Comparison of ENCODE assay signal across 12 cellular contexts in the genomic region with DNA sequence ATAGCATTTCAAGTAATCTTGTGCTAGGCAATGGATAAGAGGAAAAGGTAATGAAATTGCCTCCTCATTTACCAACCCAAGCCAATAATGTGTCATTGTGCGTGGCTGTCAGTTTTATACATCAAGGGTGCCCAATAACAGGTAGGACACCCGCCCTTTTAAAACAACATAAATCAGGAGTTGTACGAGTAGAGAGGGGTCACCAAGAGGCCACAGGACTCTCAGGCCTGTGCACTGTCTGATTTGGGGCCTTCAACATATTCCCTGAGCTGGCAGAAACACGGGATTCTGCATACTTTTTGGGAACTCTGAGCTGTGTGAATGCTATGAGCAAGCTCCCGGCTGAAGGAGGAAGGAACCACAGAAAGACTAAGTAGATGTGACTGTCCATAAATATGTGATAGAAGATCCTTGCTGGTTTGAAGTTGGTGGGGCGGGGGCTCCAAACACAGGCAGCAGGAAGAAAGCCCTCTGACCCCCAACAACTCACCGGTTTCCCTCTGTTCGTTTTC.
DNase-seq lines count a peak whose midpoint lies in the region; ATAC-seq and TF ChIP-seq lines count a peak whose summit lies in the region.
"Had no signal": no experiment of that assay in that cellular context is flagged by ENCODE, and none has a peak within 500 bp of the region (broad histone marks: within the 10 kb centered on the region; RNA-seq: fewer than 3 reads in every experiment).

No MANE protein-coding gene starts in this region.

- peaks cover 83% of the 10 kb centered on the region for H3K4me1 ChIP-seq in KMS-11 (ENCODE audit: low read depth, poor library complexity, severe bottlenecking)

- H3K4me3 ChIP-seq in KMS-11 (IDR thresholded peaks at IDR 0.05; ENCODE audit: insufficient read depth, low read depth, low read length): no peak overlapping the region
- H3K4me3 ChIP-seq in foreskin fibroblast (ENCODE audit: low read depth in 1 of 2, low read length in 2 of 2): no peak overlapping the region
- H3K4me3 ChIP-seq: body of pancreas had no signal

- ATAC-seq in activated T-cell treated with anti-CD3 and anti-CD28 coated beads, Interleukin-2, amount 50 U/mL, for 4 hours: no peak
- ATAC-seq in HG02870 (IDR thresholded peaks at IDR 0.05; ENCODE audit: unreplicated experiment): no peak
- ATAC-seq in HG03342 (IDR thresholded peaks at IDR 0.05; ENCODE audit: unreplicated experiment): no peak

- H3K79me2 ChIP-seq in KMS-11 (ENCODE audit: insufficient read depth, low read depth): no peaks in the 10 kb centered on the region

- TF ChIP-seq CTCF in KMS-11 (conservative IDR thresholded peaks at IDR 0.05; ENCODE audit: low read depth, low read length) (no peak), foreskin fibroblast (IDR thresholded peaks at IDR 0.05; ENCODE audit: low read depth, low read length) (no peak), osteocyte (IDR thresholded peaks at IDR 0.05) (no peak)

- peak overlapping the region; percentile 98 for H3K27ac Mint-ChIP-seq in osteocyte (ENCODE audit: unreplicated experiment)
- H3K27ac Mint-ChIP-seq: activated B cell treated with CpG ODN at 0.5 μM for 24 hours; activated T-cell treated with anti-CD3 and anti-CD28 coated beads, Interleukin-2, amount 50 U/mL, for 24 hours had no signal

- peaks cover 48% of the 10 kb centered on the region for H3K4me1 Mint-ChIP-seq in osteocyte (ENCODE audit: unreplicated experiment)
- peaks cover 14% of the 10 kb centered on the region for H3K4me1 Mint-ChIP-seq in activated T-cell treated with anti-CD3 and anti-CD28 coated beads, Interleukin-2, amount 50 U/mL, for 4 hours (ENCODE audit: low read depth)

- peak; percentile 45 for DNase-seq in AG08395 (ENCODE audit: low spot score)
- DNase-seq in foreskin fibroblast: peak; percentile 46 to 66
- no peak for DNase-seq in osteocyte (ENCODE audit: extremely low spot score, unreplicated experiment)
- DNase-seq in activated T-cell treated with anti-CD3 and anti-CD28 coated beads, Interleukin-2, amount 50 U/mL, for 4 hours: no peak
- no peak for DNase-seq in activated CD4-positive, alpha-beta T cell treated with anti-CD3 and anti-CD28 coated beads, Interleukin-2, amount 50 U/mL, for 48 hours
- DNase-seq: activated B cell treated with CpG ODN at 0.5 μM for 24 hours; activated T-cell treated with anti-CD3 and anti-CD28 coated beads, Interleukin-2, amount 50 U/mL, for 24 hours; body of pancreas; COR-L47 had no signal

- H3K27ac ChIP-seq in KMS-11: peak overlapping the region; percentile 75

- H3K4me2 ChIP-seq in KMS-11: peak overlapping the region; percentile 67; the same call in 1 of the 2 replicates

- H3K4me3 Mint-ChIP-seq in osteocyte (ENCODE audit: unreplicated experiment): no peak overlapping the region
- no peak overlapping the region for H3K4me3 Mint-ChIP-seq in activated T-cell treated with anti-CD3 and anti-CD28 coated beads, Interleukin-2, amount 50 U/mL, for 4 hours
- H3K4me3 Mint-ChIP-seq: activated B cell treated with CpG ODN at 0.5 μM for 24 hours; activated T-cell treated with anti-CD3 and anti-CD28 coated beads, Interleukin-2, amount 50 U/mL, for 24 hours had no signal

- H3K27me3 Mint-ChIP-seq in osteocyte (ENCODE audit: unreplicated experiment): no peaks in the 10 kb centered on the region
- H3K27me3 Mint-ChIP-seq in activated T-cell treated with anti-CD3 and anti-CD28 coated beads, Interleukin-2, amount 50 U/mL, for 4 hours (ENCODE audit: low read depth): peaks cover 12% of the 10 kb centered on the region

- no peak overlapping the region for H3K9ac ChIP-seq in KMS-11

- H3K27me3 ChIP-seq in KMS-11 (ENCODE audit: insufficient read depth, low read depth): no peaks in the 10 kb centered on the region
- H3K27me3 ChIP-seq: body of pancreas had no signal

- H2AFZ ChIP-seq in KMS-11 (ENCODE audit: low read depth): peak overlapping the region; percentile 62; the same call in 1 of the 2 replicates

- no peaks in the 10 kb centered on the region for H4K20me1 ChIP-seq in KMS-11 (ENCODE audit: insufficient read depth)

- no peaks in the 10 kb centered on the region for H3K36me3 ChIP-seq in KMS-11 (ENCODE audit: insufficient read depth)

- H3K36me3 Mint-ChIP-seq in osteocyte (ENCODE audit: unreplicated experiment): no peaks in the 10 kb centered on the region
- no peaks in the 10 kb centered on the region for H3K36me3 Mint-ChIP-seq in activated T-cell treated with anti-CD3 and anti-CD28 coated beads, Interleukin-2, amount 50 U/mL, for 4 hours (ENCODE audit: insufficient read depth)

- H3K9me3 Mint-ChIP-seq in osteocyte (ENCODE audit: unreplicated experiment): no peaks in the 10 kb centered on the region
- no peaks in the 10 kb centered on the region for H3K9me3 Mint-ChIP-seq in activated T-cell treated with anti-CD3 and anti-CD28 coated beads, Interleukin-2, amount 50 U/mL, for 4 hours
- H3K9me3 Mint-ChIP-seq: activated B cell treated with CpG ODN at 0.5 μM for 24 hours; activated T-cell treated with anti-CD3 and anti-CD28 coated beads, Interleukin-2, amount 50 U/mL, for 24 hours had no signal

Comparison
In these comparisons a context has a peak if more than half of its experiments do, and no peak if none do; other contexts are left out.
1. DNase-seq: peak in AG08395 (single experiment) and foreskin fibroblast (2 of 2); none in osteocyte (single experiment), activated T-cell treated with anti-CD3 and anti-CD28 coated beads, Interleukin-2, amount 50 U/mL, for 4 hours (single experiment) and activated CD4-positive, alpha-beta T cell treated with anti-CD3 and anti-CD28 coated beads, Interleukin-2, amount 50 U/mL, for 48 hours (0 of 2).